ENCODE assay signal across 25 cellular contexts in the genomic region with DNA sequence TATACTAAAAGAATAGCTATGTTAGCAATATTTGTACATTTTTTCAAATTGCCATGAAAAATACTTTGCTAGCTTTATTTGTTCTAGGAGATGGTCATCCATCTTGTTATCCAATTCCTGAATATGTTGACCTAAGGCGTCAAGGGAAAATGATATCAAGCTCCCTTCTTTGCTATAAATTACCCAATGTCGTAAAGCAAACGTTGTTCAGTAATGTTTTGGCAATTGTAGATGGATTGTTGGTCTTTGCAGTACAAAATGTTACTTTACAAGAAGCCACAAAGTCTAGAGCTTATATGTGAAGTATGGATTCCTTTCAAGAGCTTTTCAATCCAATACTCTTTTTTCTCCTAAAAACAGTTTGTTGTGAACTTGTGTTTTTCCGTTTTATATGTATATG. TPM values are rescaled to one million over a fixed set of nuclear protein-coding genes. Genes with fewer than 3 reads are reported as not detected.
"Had no signal": no experiment of that assay in that cellular context is flagged by ENCODE, and none has a peak within 500 bp of the region (broad histone marks: within the 10 kb centered on the region; RNA-seq: fewer than 3 reads in every experiment).

No MANE protein-coding gene starts in this region.

- H3K9me3 Mint-ChIP-seq: T-cell had no signal

- ATAC-seq: HepG2, T-cell had no signal

- H3K27me3 Mint-ChIP-seq: T-cell had no signal

- DNase-seq: IMR-90, MV-4-11, NCI-H1048, NCI-H1105, NCI-H1417, NCI-H1436 treated with DMSO at 0.1 percent for 48 hours, NCI-H1694, NCI-H187 treated with DMSO at 0.1 percent for 48 hours, NCI-H2029 treated with DMSO at 0.1 percent for 48 hours, NCI-H2171 treated with DMSO at 0.1 percent for 48 hours, NCI-H345, NCI-H446 treated with DMSO at 0.1 percent for 48 hours, NCI-H524, NCI-H526 treated with DMSO at 0.1 percent for 48 hours, NCI-H82, Right ventricle myocardium superior, RPMI8226, SIG-M5, SW 1271, T-cell had no signal

- H3K4me3 Mint-ChIP-seq: T-cell had no signal

- H3K27ac Mint-ChIP-seq: T-cell had no signal

- H3K36me3 Mint-ChIP-seq: T-cell had no signal

RNA-seq across cellular contexts. Expression of a gene that starts 3.2 kb away (rescaled TPM):
- total RNA-seq: HepG2, HT1080, IMR-90, LHCN-M2, MCF 10A, Right ventricle myocardium superior, SJSA1, T-cell had no signal
- polyA plus RNA-seq: HepG2, IMR-90 had no signal

RNA-seq across cellular contexts. Expression of a gene that starts 52.2 kb away (rescaled TPM):
- total RNA-seq: HepG2, HT1080, IMR-90, SJSA1 had no signal
- polyA plus RNA-seq: IMR-90 had no signal
